2 cellular contexts compared by ENCODE assay signal in genomic region chr6:80449756-80450155, GRCh38.
TF ChIP-seq lines count a peak whose summit lies in the region.

No MANE protein-coding gene starts in this region.

TF ChIP-seq in SK-N-SH treated with all-trans-retinoic acid at 6 μM for 48 hours, 23 proteins besides CTCF, POLR2A, EP300 and RAD21 (continued from another document):
- no peak for TF ChIP-seq POU6F1 (CRISPR knock-in tag; IDR thresholded peaks at IDR 0.05; ENCODE audit: borderline replicate concordance, low read depth)
- TF ChIP-seq ZC3H10 (CRISPR knock-in tag; IDR thresholded peaks at IDR 0.05) = no peak
- no peak for TF ChIP-seq ZNF70 (CRISPR knock-in tag; IDR thresholded peaks at IDR 0.05)
- no peak for TF ChIP-seq GLIS3 (CRISPR knock-in tag; IDR thresholded peaks at IDR 0.05)
- no peak for TF ChIP-seq ISL1 (CRISPR knock-in tag; IDR thresholded peaks at IDR 0.05)
- no peak for TF ChIP-seq RARB (CRISPR knock-in tag; IDR thresholded peaks at IDR 0.05)

TF ChIP-seq in endothelial cell of umbilical vein, 7 proteins besides CTCF, POLR2A, EP300 and RAD21 (continued from another document):
- no peak for TF ChIP-seq EZH2 (IDR thresholded peaks at IDR 0.05; ENCODE audit: borderline replicate concordance, low read depth, low read length, severe bottlenecking)
TF ChIP-seq in endothelial cell of umbilical vein: peak in this region for 2.
